In genomic region chr2:224716201-224716600, GRCh38 we compare ENCODE assay signal across 1 cellular context.
TF ChIP-seq lines count a peak whose summit lies in the region.

CCDC195 (minus strand) TSS chr2:224716365; CDS start chr2:224716365, 0 bp downstream.

TF ChIP-seq in A549, 52 proteins besides CTCF, POLR2A, EP300 and RAD21 (continued from another document):
- TF ChIP-seq REST (IDR thresholded peaks at IDR 0.05) (no peak), SREBF2 (IDR thresholded peaks at IDR 0.05) (no peak), BHLHE40 (IDR thresholded peaks at IDR 0.05; ENCODE audit: low read depth, low read length) (no peak)
